1 cellular context compared by ENCODE assay signal in genomic region chr15:59565299-59565698, GRCh38.
"Had no signal": no experiment of that assay in that cellular context is flagged by ENCODE, and none has a peak within 500 bp of the region (broad histone marks: within the 10 kb centered on the region; RNA-seq: fewer than 3 reads in every experiment).

No MANE protein-coding gene starts in this region.

- H3K36me3 ChIP-seq: MG63 had no signal

- H3K4me3 ChIP-seq: MG63 had no signal
